13 cellular contexts compared by ENCODE assay signal in the genomic region with DNA sequence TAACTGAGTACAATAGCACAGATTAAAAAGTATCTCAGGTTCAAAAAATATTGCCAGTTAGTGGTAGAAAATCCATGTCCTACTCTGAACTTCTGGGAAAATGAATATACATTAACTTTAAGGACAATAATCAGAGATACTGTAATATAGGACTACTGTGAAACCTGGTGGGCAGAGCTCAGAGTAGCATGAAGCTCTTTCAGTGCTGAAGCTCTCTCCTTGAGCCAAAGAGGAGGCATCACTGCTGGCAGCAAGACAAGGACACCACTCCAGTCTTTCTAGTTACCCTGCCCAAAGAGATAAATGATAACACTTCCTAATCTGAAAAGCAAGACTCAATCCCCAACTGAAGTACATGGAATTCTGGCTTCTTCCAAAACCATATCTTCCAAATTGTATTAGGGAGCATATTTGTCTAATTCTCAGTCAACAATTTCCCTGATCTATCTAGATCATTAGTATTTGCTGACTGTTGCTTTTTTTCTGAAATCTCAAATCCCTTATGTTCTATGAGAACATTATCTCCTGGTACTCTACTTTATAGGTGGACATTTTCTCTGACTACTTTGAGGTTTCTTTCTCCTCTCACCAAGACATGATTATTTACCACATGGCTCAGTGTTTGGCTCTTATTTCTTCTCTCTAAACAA.
"Had no signal": no experiment of that assay in that cellular context is flagged by ENCODE, and none has a peak within 500 bp of the region (broad histone marks: within the 10 kb centered on the region; RNA-seq: fewer than 3 reads in every experiment).

No MANE protein-coding gene starts in this region.

- DNase-seq: activated CD4-positive, alpha-beta T cell treated with anti-CD3 and anti-CD28 coated beads, Interleukin-2, amount 50 U/mL, for 1 hour; activated CD4-positive, CD25-positive, alpha-beta regulatory T cell; activated effector memory CD4-positive, alpha-beta T cell treated with Interleukin-2 at 50 U/mL for 16 hours; aorta; gastrocnemius medialis; heart right ventricle; left ventricle myocardium inferior; T-helper 2 cell had no signal

- H3K9me3 ChIP-seq: gastrocnemius medialis, heart right ventricle, left ventricle myocardium inferior, transverse colon had no signal

- H3K27ac Mint-ChIP-seq: activated naive CD4-positive, alpha-beta T cell treated with anti-CD3 and anti-CD28 coated beads, Interleukin-2, amount 50 U/mL, for 24 hours had no signal

- ATAC-seq: gastrocnemius medialis, heart right ventricle had no signal

- H3K4me1 Mint-ChIP-seq: activated naive CD4-positive, alpha-beta T cell treated with anti-CD3 and anti-CD28 coated beads, Interleukin-2, amount 50 U/mL, for 24 hours; neural crest cell had no signal

- FAIRE-seq: colon had no signal

- H3K27ac ChIP-seq: gastrocnemius medialis, heart right ventricle, left ventricle myocardium inferior, parathyroid adenoma, transverse colon had no signal

- H3K4me3 Mint-ChIP-seq: activated naive CD4-positive, alpha-beta T cell treated with anti-CD3 and anti-CD28 coated beads, Interleukin-2, amount 50 U/mL, for 24 hours; neural crest cell had no signal

- H3K9ac ChIP-seq: parathyroid adenoma had no signal

- H2AFZ ChIP-seq: parathyroid adenoma had no signal

- H3K79me2 ChIP-seq: parathyroid adenoma had no signal

- H3K4me3 ChIP-seq: gastrocnemius medialis, heart right ventricle, left ventricle myocardium inferior, transverse colon had no signal

- H3K27me3 ChIP-seq: gastrocnemius medialis, heart right ventricle, transverse colon had no signal

- H3K9me3 Mint-ChIP-seq: activated naive CD4-positive, alpha-beta T cell treated with anti-CD3 and anti-CD28 coated beads, Interleukin-2, amount 50 U/mL, for 24 hours; neural crest cell had no signal

- H3K36me3 ChIP-seq: gastrocnemius medialis, heart right ventricle, left ventricle myocardium inferior, transverse colon had no signal

- H3K4me1 ChIP-seq: gastrocnemius medialis, left ventricle myocardium inferior, parathyroid adenoma had no signal

- H3K36me3 Mint-ChIP-seq: activated naive CD4-positive, alpha-beta T cell treated with anti-CD3 and anti-CD28 coated beads, Interleukin-2, amount 50 U/mL, for 24 hours had no signal
